Comparison of ENCODE assay signal across 15 cellular contexts in the genomic region with DNA sequence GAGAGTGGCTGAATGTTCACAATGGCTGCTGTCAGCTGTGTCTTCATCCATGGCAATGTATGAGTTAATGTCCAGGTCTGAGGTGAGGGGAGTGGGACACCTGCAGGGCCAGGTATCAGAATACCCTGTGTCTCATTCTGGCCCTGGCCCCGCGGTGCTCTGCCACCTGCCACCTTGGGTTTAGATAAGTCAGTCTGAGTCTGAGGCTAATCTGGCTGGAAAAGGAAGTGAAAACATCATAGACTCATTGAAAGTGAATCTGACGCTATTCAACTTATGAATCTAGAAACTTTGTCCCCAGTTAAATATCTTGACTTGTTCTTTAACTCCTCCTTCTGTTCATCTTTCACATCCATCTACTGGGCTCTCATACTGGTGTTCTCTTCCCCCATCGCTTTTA.
DNase-seq lines count a peak whose midpoint lies in the region; ATAC-seq and TF ChIP-seq lines count a peak whose summit lies in the region.
"Had no signal": no experiment of that assay in that cellular context is flagged by ENCODE, and none has a peak within 500 bp of the region (broad histone marks: within the 10 kb centered on the region; RNA-seq: fewer than 3 reads in every experiment).

No MANE protein-coding gene starts in this region.

- H3K9me3 ChIP-seq in ovary: no peaks in the 10 kb centered on the region
- H3K9me3 ChIP-seq: gastrocnemius medialis had no signal

- no peak for TF ChIP-seq POLR2A in ovary (IDR thresholded peaks at IDR 0.05)

- TF ChIP-seq CTCF in ovary (IDR thresholded peaks at IDR 0.05): no peak
- no peak for TF ChIP-seq CTCF in omental fat pad (IDR thresholded peaks at IDR 0.05)

- intact Hi-C loops in ovary (cut with DNase I): no loop called here

- DNase-seq in ovary (no peak), anterior cingulate cortex (lab: John Stamatoyannopoulos, UW) (no peak), omental fat pad (ENCODE audit: low spot score) (no peak), OCI-M1 (lab: John Stamatoyannopoulos, UW) (no peak)
- DNase-seq: AML-193; gastrocnemius medialis; GDM1; NCI-H1417; stimulated activated naive CD8-positive, alpha-beta T cell treated with anti-CD3 and anti-CD28 coated beads, Interleukin-15, amount 100 ng/mL, for 72 hours; T-helper 17 cell had no signal

- no peaks in the 10 kb centered on the region for H3K27me3 ChIP-seq in ovary
- H3K27me3 ChIP-seq: gastrocnemius medialis, neural progenitor cell had no signal

- no peak for TF ChIP-seq EP300 in ovary (IDR thresholded peaks at IDR 0.05)

- 80 to 92% (median 90%) methylated on average over 4 of the region's 4 CpGs for WGBS in ovary, 3 donors

- H3K4me3 ChIP-seq in ovary: no peak overlapping the region
- H3K4me3 ChIP-seq: gastrocnemius medialis, neural progenitor cell had no signal

- no peaks in the 10 kb centered on the region for H3K4me1 ChIP-seq in ovary (ENCODE audit: insufficient read depth)
- H3K4me1 ChIP-seq: gastrocnemius medialis, neural progenitor cell had no signal

- H3K36me3 ChIP-seq in ovary: no peaks in the 10 kb centered on the region
- H3K36me3 ChIP-seq: gastrocnemius medialis, neural progenitor cell had no signal

- no peak overlapping the region for H3K27ac ChIP-seq in ovary
- H3K27ac ChIP-seq: gastrocnemius medialis, neural progenitor cell had no signal

- ATAC-seq in GM18508 (IDR thresholded peaks at IDR 0.05; ENCODE audit: insufficient read depth, unreplicated experiment) (peak; percentile 99), GM19467 (IDR thresholded peaks at IDR 0.05; ENCODE audit: unreplicated experiment) (peak; percentile 95), HG02884 (IDR thresholded peaks at IDR 0.05; ENCODE audit: unreplicated experiment) (peak; percentile 94), HG03520 (IDR thresholded peaks at IDR 0.05; ENCODE audit: unreplicated experiment) (peak; percentile 98), omental fat pad (ENCODE audit: low FRiP score) (no peak)
- ATAC-seq: gastrocnemius medialis; stimulated activated naive CD8-positive, alpha-beta T cell treated with anti-CD3 and anti-CD28 coated beads, Interleukin-15, amount 100 ng/mL, for 72 hours; T-helper 17 cell had no signal
